ENCODE assay signal across 4 cellular contexts in genomic region chr10:95773454-95773853, GRCh38. TPM values are rescaled to one million over a fixed set of nuclear protein-coding genes. Genes with fewer than 3 reads are reported as not detected.
"Had no signal": no experiment of that assay in that cellular context is flagged by ENCODE, and none has a peak within 500 bp of the region (broad histone marks: within the 10 kb centered on the region; RNA-seq: fewer than 3 reads in every experiment).

No MANE protein-coding gene starts in this region.

RNA-seq across cellular contexts. Expression of gene ENTPD1, which starts 17.5 kb away (rescaled TPM):
- total RNA-seq: PC-3, PC-9, RPMI7951, SJSA1 had no signal
